ENCODE assay signal across 29 cellular contexts in the genomic region with DNA sequence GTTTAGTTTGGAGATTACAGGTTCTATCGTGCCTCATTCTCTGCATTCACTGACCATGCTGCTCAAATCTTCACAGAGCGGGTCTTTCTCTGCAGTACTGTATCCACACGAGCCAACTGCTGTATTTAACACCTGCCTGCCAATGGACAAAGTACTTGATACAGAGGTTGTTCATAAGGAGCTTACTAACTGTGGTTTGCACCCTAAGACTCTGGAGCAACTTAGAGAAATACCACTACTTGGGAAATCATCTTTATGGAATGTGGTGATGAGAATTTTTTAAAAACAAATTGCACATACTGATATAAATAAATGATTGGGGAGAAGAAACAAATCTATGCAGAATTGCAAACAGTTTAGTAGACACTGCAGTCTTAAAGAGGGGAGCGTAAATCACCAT.
"Had no signal": no experiment of that assay in that cellular context is flagged by ENCODE, and none has a peak within 500 bp of the region (broad histone marks: within the 10 kb centered on the region; RNA-seq: fewer than 3 reads in every experiment).

No MANE protein-coding gene starts in this region.

- H3K9me3 Mint-ChIP-seq: activated CD4-positive, alpha-beta T cell treated with anti-CD3 and anti-CD28 coated beads, Interleukin-2, amount 10 ng/mL, durations not matched to agents 7 days and 5 days; activated T-cell treated with anti-CD3 and anti-CD28 coated beads, Interleukin-2, amount 50 U/mL, for 4 hours; T-cell had no signal

- DNase-seq: activated CD4-positive, alpha-beta memory T cell treated with anti-CD3 and anti-CD28 coated beads for 36 hours; activated CD4-positive, alpha-beta T cell treated with anti-CD3 and anti-CD28 coated beads, Interleukin-2, amount 10 ng/mL, durations not matched to agents 7 days and 5 days; activated CD4-positive, CD25-positive, alpha-beta regulatory T cell; activated CD8-positive, alpha-beta memory T cell treated with anti-CD3 and anti-CD28 coated beads for 24 hours; activated gamma-delta T cell treated with Interleukin-2 at 50 U/mL for 16 hours; activated naive CD4-positive, alpha-beta T cell treated with anti-CD3 and anti-CD28 coated beads, Interleukin-2, amount 10 ng/mL, durations not matched to agents 7 days and 5 days; activated naive CD8-positive, alpha-beta T cell treated with anti-CD3 and anti-CD28 coated beads for 36 hours; activated T-cell treated with anti-CD3 and anti-CD28 coated beads, Interleukin-2, amount 50 U/mL, for 4 hours; anterior cingulate cortex; central memory CD4-positive, alpha-beta T cell; MG63; MV-4-11; NCI-H1092 treated with DMSO at 0.1 percent for 48 hours; NCI-H1417 treated with DMSO at 0.1 percent for 48 hours; NCI-H1694; NCI-H2029 treated with DMSO at 0.1 percent for 48 hours; NCI-H345; NCI-H510A; NCI-H526 treated with DMSO at 0.1 percent for 48 hours; NCI-H82; NK-92 treated with Interleukin-12 subunit alpha and Interleukin-12 subunit beta, amount 100 ng/mL, for 24 hours; OCI-M1; RPMI8226; T-cell; T-helper 2 cell; T1000 had no signal

- H3K4me1 Mint-ChIP-seq: activated CD4-positive, alpha-beta T cell treated with anti-CD3 and anti-CD28 coated beads, Interleukin-2, amount 10 ng/mL, durations not matched to agents 7 days and 5 days; activated naive CD4-positive, alpha-beta T cell treated with anti-CD3 and anti-CD28 coated beads, Interleukin-2, amount 10 ng/mL, durations not matched to agents 7 days and 5 days; T-cell had no signal

- H3K27ac Mint-ChIP-seq: activated CD4-positive, alpha-beta memory T cell treated with anti-CD3 and anti-CD28 coated beads for 36 hours; activated CD4-positive, alpha-beta T cell treated with anti-CD3 and anti-CD28 coated beads, Interleukin-2, amount 10 ng/mL, durations not matched to agents 7 days and 5 days; activated naive CD4-positive, alpha-beta T cell treated with anti-CD3 and anti-CD28 coated beads, Interleukin-2, amount 10 ng/mL, durations not matched to agents 7 days and 5 days; activated naive CD8-positive, alpha-beta T cell treated with anti-CD3 and anti-CD28 coated beads for 36 hours; T-cell had no signal

- H3K36me3 ChIP-seq: breast epithelium had no signal

- H3K4me3 Mint-ChIP-seq: activated CD4-positive, alpha-beta memory T cell treated with anti-CD3 and anti-CD28 coated beads for 36 hours; activated CD4-positive, alpha-beta T cell treated with anti-CD3 and anti-CD28 coated beads, Interleukin-2, amount 10 ng/mL, durations not matched to agents 7 days and 5 days; activated naive CD4-positive, alpha-beta T cell treated with anti-CD3 and anti-CD28 coated beads, Interleukin-2, amount 10 ng/mL, durations not matched to agents 7 days and 5 days; activated naive CD8-positive, alpha-beta T cell treated with anti-CD3 and anti-CD28 coated beads for 36 hours; activated T-cell treated with anti-CD3 and anti-CD28 coated beads, Interleukin-2, amount 50 U/mL, for 4 hours; T-cell had no signal

- H3K9me3 ChIP-seq: breast epithelium had no signal

- H3K27me3 ChIP-seq: breast epithelium, MG63 had no signal

- H3K4me1 ChIP-seq: breast epithelium had no signal

- H3K36me3 Mint-ChIP-seq: activated CD4-positive, alpha-beta memory T cell treated with anti-CD3 and anti-CD28 coated beads for 36 hours; activated naive CD4-positive, alpha-beta T cell treated with anti-CD3 and anti-CD28 coated beads, Interleukin-2, amount 10 ng/mL, durations not matched to agents 7 days and 5 days; activated naive CD8-positive, alpha-beta T cell treated with anti-CD3 and anti-CD28 coated beads for 36 hours; T-cell had no signal

- H3K4me3 ChIP-seq: breast epithelium, MG63, SK-N-MC had no signal

- H3K27ac ChIP-seq: breast epithelium, SK-N-MC, VCaP had no signal
